8 cellular contexts compared by ENCODE assay signal in the genomic region with DNA sequence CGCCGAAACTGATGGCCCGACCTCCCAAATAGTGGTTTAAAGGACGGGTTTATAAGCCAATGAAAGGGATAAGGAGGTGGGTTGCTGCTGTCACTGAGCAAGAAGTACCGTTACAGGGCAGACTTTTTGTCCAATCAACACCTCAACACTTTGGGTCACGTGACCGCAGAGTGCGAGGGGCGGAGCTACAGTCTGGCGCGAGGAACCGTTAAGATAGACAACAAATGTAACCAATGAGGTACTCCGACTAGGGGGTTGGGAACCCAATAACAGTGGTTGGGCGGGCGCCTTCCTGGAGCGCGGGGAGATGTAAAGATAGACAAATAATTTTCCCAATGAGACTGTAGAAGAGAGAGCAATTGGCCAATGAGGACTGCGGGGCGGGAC. TPM values are rescaled to one million over a fixed set of nuclear protein-coding genes. Genes with fewer than 3 reads are reported as not detected.
DNase-seq lines count a peak whose midpoint lies in the region; ATAC-seq and TF ChIP-seq lines count a peak whose summit lies in the region.

A gene with protein sequence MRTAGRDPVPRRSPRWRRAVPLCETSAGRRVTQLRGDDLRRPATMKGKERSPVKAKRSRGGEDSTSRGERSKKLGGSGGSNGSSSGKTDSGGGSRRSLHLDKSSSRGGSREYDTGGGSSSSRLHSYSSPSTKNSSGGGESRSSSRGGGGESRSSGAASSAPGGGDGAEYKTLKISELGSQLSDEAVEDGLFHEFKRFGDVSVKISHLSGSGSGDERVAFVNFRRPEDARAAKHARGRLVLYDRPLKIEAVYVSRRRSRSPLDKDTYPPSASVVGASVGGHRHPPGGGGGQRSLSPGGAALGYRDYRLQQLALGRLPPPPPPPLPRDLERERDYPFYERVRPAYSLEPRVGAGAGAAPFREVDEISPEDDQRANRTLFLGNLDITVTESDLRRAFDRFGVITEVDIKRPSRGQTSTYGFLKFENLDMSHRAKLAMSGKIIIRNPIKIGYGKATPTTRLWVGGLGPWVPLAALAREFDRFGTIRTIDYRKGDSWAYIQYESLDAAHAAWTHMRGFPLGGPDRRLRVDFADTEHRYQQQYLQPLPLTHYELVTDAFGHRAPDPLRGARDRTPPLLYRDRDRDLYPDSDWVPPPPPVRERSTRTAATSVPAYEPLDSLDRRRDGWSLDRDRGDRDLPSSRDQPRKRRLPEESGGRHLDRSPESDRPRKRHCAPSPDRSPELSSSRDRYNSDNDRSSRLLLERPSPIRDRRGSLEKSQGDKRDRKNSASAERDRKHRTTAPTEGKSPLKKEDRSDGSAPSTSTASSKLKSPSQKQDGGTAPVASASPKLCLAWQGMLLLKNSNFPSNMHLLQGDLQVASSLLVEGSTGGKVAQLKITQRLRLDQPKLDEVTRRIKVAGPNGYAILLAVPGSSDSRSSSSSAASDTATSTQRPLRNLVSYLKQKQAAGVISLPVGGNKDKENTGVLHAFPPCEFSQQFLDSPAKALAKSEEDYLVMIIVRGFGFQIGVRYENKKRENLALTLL (plus strand): TSS at position 338 of the 387 bp plus-strand sequence. CDS start 29 bp downstream, at position 367.

- DNase-seq in NCI-H69 (lab: John Stamatoyannopoulos, UW) (peak; percentile 99), dermis microvascular lymphatic vessel endothelial cell (ENCODE audit: low read depth in 2 of 2) (peak; percentile 100), left lung (peak; percentile 96 to 98)
- peak; percentile 93 for DNase-seq in activated CD4-positive, alpha-beta T cell treated with anti-CD3 and anti-CD28 coated beads, Interleukin-2, amount 50 U/mL, for 1 hour
- DNase-seq in stimulated activated CD4-positive, alpha-beta T cell treated with anti-CD3 and anti-CD28 coated beads, Interleukin-2, amount 100 ng/mL, for 4 hours (ENCODE audit: low read depth) = peak; percentile 96

- H4K20me1 ChIP-seq in BLaER1 = peaks cover 46% of the 10 kb centered on the region

- H3K36me3 ChIP-seq in BLaER1 = peaks cover 26% of the 10 kb centered on the region
- peaks cover 0 to 17% of the 10 kb centered on the region in 2 donors for H3K36me3 ChIP-seq in left lung

- ATAC-seq in GM19397 (IDR thresholded peaks at IDR 0.05; ENCODE audit: unreplicated experiment) = peak; percentile 64
- ATAC-seq in HG03558 (IDR thresholded peaks at IDR 0.05; ENCODE audit: extremely low read depth, unreplicated experiment) = peak; percentile 61
- peak; percentile 81 for ATAC-seq in left lung

- intact Hi-C loops in left lung (cut with DNase I) = no loop called here

- peak within 1 kb of the TSS; percentile 95 for H3K4me2 ChIP-seq in BLaER1

- no peaks in the 10 kb centered on the region for H3K27me3 ChIP-seq in BLaER1
- H3K27me3 ChIP-seq in left lung = no peaks in the 10 kb centered on the region

- H3K4me1 ChIP-seq in BLaER1 (peaks cover 55% of the 10 kb centered on the region), left lung (peaks cover 25 to 55% of the 10 kb centered on the region in 2 donors)

- H3K27ac ChIP-seq in BLaER1 (peak within 1 kb of the TSS; percentile 97), left lung (peak within 1 kb of the TSS; percentile 95 to 99)

- no peaks in the 10 kb centered on the region for H3K9me3 ChIP-seq in BLaER1
- no peaks in the 10 kb centered on the region for H3K9me3 ChIP-seq in left lung

- peak within 1 kb of the TSS; percentile 98 for H3K9ac ChIP-seq in BLaER1

- peak within 1 kb of the TSS; percentile 79 for H3K4me3 ChIP-seq in BLaER1
- H3K4me3 ChIP-seq in left lung = peak within 1 kb of the TSS; percentile 65 to 98

- TF ChIP-seq CTCF in left lung (IDR thresholded peaks at IDR 0.05) = no peak

RNA-seq across cellular contexts. Expression of the gene that starts here (rescaled TPM):
- total RNA-seq in dermis microvascular lymphatic vessel endothelial cell (26.2 and 28.1 TPM in 2 replicates), left lung (10 to 100 TPM; 20.6 to 24.3 TPM)

Comparison
In these comparisons a context has a peak if more than half of its experiments do, and no peak if none do; other contexts are left out.
1. Peak in every context shown above with its lines: DNase-seq, ATAC-seq, H3K4me3 ChIP-seq and H3K27ac ChIP-seq.